ENCODE assay signal across 25 cellular contexts in the genomic region with DNA sequence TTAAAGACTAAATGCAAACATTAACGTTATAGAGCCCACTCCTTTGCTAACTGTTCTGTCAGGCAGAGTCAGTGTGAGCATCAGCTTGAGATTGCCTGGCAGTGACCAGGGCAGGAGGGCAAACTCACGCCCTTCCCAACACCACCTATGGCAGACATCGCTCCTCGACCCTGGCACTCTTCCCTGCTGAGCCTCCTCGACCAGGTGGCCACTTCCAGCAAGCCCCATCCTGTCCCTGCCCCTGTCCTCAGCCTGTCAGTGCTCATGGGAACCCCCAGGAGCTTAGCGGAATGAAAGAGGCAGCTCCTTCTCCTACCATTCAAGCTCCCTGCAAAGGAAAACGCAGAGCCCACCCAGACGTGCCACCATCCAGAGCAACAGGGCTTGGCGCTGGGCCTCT. TPM values are rescaled to one million over a fixed set of nuclear protein-coding genes. Genes with fewer than 3 reads are reported as not detected.
DNase-seq lines count a peak whose midpoint lies in the region; ATAC-seq and TF ChIP-seq lines count a peak whose summit lies in the region.
"Had no signal": no experiment of that assay in that cellular context is flagged by ENCODE, and none has a peak within 500 bp of the region (broad histone marks: within the 10 kb centered on the region; RNA-seq: fewer than 3 reads in every experiment).

No MANE protein-coding gene starts in this region.

- no peaks in the 10 kb centered on the region for H3K27me3 Mint-ChIP-seq in activated CD8-positive, alpha-beta memory T cell treated with anti-CD3 and anti-CD28 coated beads, Interleukin-2, amount 10 ng/mL, durations not matched to agents 7 days and 5 days
- H3K27me3 Mint-ChIP-seq in dendritic cell treated with granulocyte-macrophage colony-stimulating factor and Interleukin-4, amounts not matched to agents 40 ng/mL and 50 ng/mL, for 4 days = no peaks in the 10 kb centered on the region
- H3K27me3 Mint-ChIP-seq: activated B cell treated with CpG ODN at 0.5 μM for 24 hours had no signal

- H3K36me3 Mint-ChIP-seq in activated CD8-positive, alpha-beta memory T cell treated with anti-CD3 and anti-CD28 coated beads, Interleukin-2, amount 10 ng/mL, durations not matched to agents 7 days and 5 days = peaks cover 42% of the 10 kb centered on the region
- H3K36me3 Mint-ChIP-seq in dendritic cell treated with granulocyte-macrophage colony-stimulating factor and Interleukin-4, amounts not matched to agents 40 ng/mL and 50 ng/mL, for 4 days (ENCODE audit: low read depth) = peaks cover 100% of the 10 kb centered on the region

- TF ChIP-seq CTCF in RWPE1 (conservative IDR thresholded peaks at IDR 0.05; ENCODE audit: low read depth) = no peak

- H3K27ac Mint-ChIP-seq in activated CD8-positive, alpha-beta memory T cell treated with anti-CD3 and anti-CD28 coated beads, Interleukin-2, amount 10 ng/mL, durations not matched to agents 7 days and 5 days = peak overlapping the region; percentile 57
- peak overlapping the region; percentile 43 for H3K27ac Mint-ChIP-seq in dendritic cell treated with granulocyte-macrophage colony-stimulating factor and Interleukin-4, amounts not matched to agents 40 ng/mL and 50 ng/mL, for 4 days

- no peaks in the 10 kb centered on the region for H3K4me1 ChIP-seq in neuronal stem cell (ENCODE audit: control insufficient read depth in 2 of 2, insufficient read depth in 1 of 2, low read depth in 1 of 2, low read length in 2 of 2)

- peak overlapping the region; percentile 15 for H3K27ac ChIP-seq in RWPE1
- no peak overlapping the region for H3K27ac ChIP-seq in neuronal stem cell (replicated peaks; ENCODE audit: low read length)
- H3K27ac ChIP-seq: gastroesophageal sphincter, thoracic aorta had no signal

- no peak overlapping the region for H4K8ac ChIP-seq in neuronal stem cell (ENCODE audit: low read depth, low read length)

- H3K14ac ChIP-seq in neuronal stem cell (ENCODE audit: low read length) = no peak overlapping the region

- H2BK15ac ChIP-seq in neuronal stem cell (ENCODE audit: low read length) = no peak overlapping the region

- H3K23ac ChIP-seq in neuronal stem cell (ENCODE audit: low read depth, low read length, poor library complexity) = peak overlapping the region; percentile 5

- H3K9ac ChIP-seq in neuronal stem cell (ENCODE audit: low read depth, low read length, poor library complexity) = no peak overlapping the region

- H3K4ac ChIP-seq in neuronal stem cell (ENCODE audit: low read length) = no peak overlapping the region

- no peak overlapping the region for H2AK5ac ChIP-seq in neuronal stem cell (ENCODE audit: low read depth, low read length)

- H3K9me3 Mint-ChIP-seq in activated CD8-positive, alpha-beta memory T cell treated with anti-CD3 and anti-CD28 coated beads, Interleukin-2, amount 10 ng/mL, durations not matched to agents 7 days and 5 days (ENCODE audit: low read depth) = no peaks in the 10 kb centered on the region
- no peaks in the 10 kb centered on the region for H3K9me3 Mint-ChIP-seq in dendritic cell treated with granulocyte-macrophage colony-stimulating factor and Interleukin-4, amounts not matched to agents 40 ng/mL and 50 ng/mL, for 4 days
- H3K9me3 Mint-ChIP-seq: activated B cell treated with CpG ODN at 0.5 μM for 24 hours had no signal

- H3K4me2 ChIP-seq in neuronal stem cell (ENCODE audit: insufficient read depth, low read length, poor library complexity, severe bottlenecking) = no peak overlapping the region

- no peak overlapping the region for H2BK120ac ChIP-seq in neuronal stem cell (ENCODE audit: low read depth, low read length)

- no peak overlapping the region for H2BK5ac ChIP-seq in neuronal stem cell (ENCODE audit: low read length)

- intact Hi-C loops in dendritic cell treated with granulocyte-macrophage colony-stimulating factor and Interleukin-4, amounts not matched to agents 40 ng/mL and 50 ng/mL, for 4 days (cut with micrococcal nuclease) = no loop called here

- no peaks in the 10 kb centered on the region for H3K79me1 ChIP-seq in neuronal stem cell (ENCODE audit: low read depth, low read length)

- H2BK12ac ChIP-seq in neuronal stem cell (ENCODE audit: low read length) = no peak overlapping the region

- H3K4me1 Mint-ChIP-seq in activated CD8-positive, alpha-beta memory T cell treated with anti-CD3 and anti-CD28 coated beads, Interleukin-2, amount 10 ng/mL, durations not matched to agents 7 days and 5 days = peaks cover 69% of the 10 kb centered on the region
- peaks cover 77% of the 10 kb centered on the region for H3K4me1 Mint-ChIP-seq in dendritic cell treated with granulocyte-macrophage colony-stimulating factor and Interleukin-4, amounts not matched to agents 40 ng/mL and 50 ng/mL, for 4 days (ENCODE audit: low read depth)

- ATAC-seq in activated CD8-positive, alpha-beta memory T cell treated with anti-CD3 and anti-CD28 coated beads, Interleukin-2, amount 10 ng/mL, durations not matched to agents 7 days and 5 days = no peak
- ATAC-seq: esophagus mucosa, gastroesophageal sphincter had no signal

- H3K27me3 ChIP-seq in neuronal stem cell (ENCODE audit: control insufficient read depth in 3 of 3, insufficient read depth in 3 of 3, low read depth in 1 of 3, low read length in 3 of 3) = no peaks in the 10 kb centered on the region
- H3K27me3 ChIP-seq: dorsolateral prefrontal cortex, gastroesophageal sphincter had no signal

- no peak overlapping the region for H3K4me3 Mint-ChIP-seq in activated CD8-positive, alpha-beta memory T cell treated with anti-CD3 and anti-CD28 coated beads, Interleukin-2, amount 10 ng/mL, durations not matched to agents 7 days and 5 days
- no peak overlapping the region for H3K4me3 Mint-ChIP-seq in dendritic cell treated with granulocyte-macrophage colony-stimulating factor and Interleukin-4, amounts not matched to agents 40 ng/mL and 50 ng/mL, for 4 days
- H3K4me3 Mint-ChIP-seq: activated B cell treated with CpG ODN at 0.5 μM for 24 hours had no signal

- H3K36me3 ChIP-seq in neuronal stem cell (replicated peaks in 1 of 2; ENCODE audit: control insufficient read depth in 2 of 2, insufficient read depth in 2 of 2, low read length in 2 of 2) = peaks cover 17 to 75% of the 10 kb centered on the region in 2 donors

- CTCF ChIA-PET in activated CD8-positive, alpha-beta memory T cell treated with anti-CD3 and anti-CD28 coated beads, Interleukin-2, amount 10 ng/mL, durations not matched to agents 7 days and 5 days (lab: Charles Lee) = interaction anchor here (1.0 to 8.2 kb wide), 2 partner anchors 48 to 151 kb away, joined by 3 to 208 read pairs; partner anchors contain the start of gene RAPGEF1
- CTCF ChIA-PET in RWPE1 (lab: Yijun Ruan, JAX) = interaction anchor here (0.6 to 2.8 kb wide), 3 partner anchors 153 to 649 kb away, joined by 3 to 22 read pairs (median 3); partner anchors contain the start of gene RAPGEF1

- H2AFZ ChIP-seq in neuronal stem cell (ENCODE audit: low read length) = no peak overlapping the region

- no peak overlapping the region for H3K18ac ChIP-seq in neuronal stem cell (ENCODE audit: low read length)

- H3K9me3 ChIP-seq in neuronal stem cell (replicated peaks in 1 of 2; ENCODE audit: control insufficient read depth in 2 of 2, insufficient read depth in 1 of 2, low read depth in 1 of 2, low read length in 2 of 2) = no peaks in the 10 kb centered on the region
- H3K9me3 ChIP-seq: gastroesophageal sphincter, thoracic aorta had no signal

- no CpG with 5 or more reads among the region's 9 CpGs for WGBS in neuronal stem cell (ENCODE audit: extremely low coverage in 2 of 2, insufficient read length in 2 of 2, insufficient replicate concordance in 1 of 2), 2 donors

- H3K4me3 ChIP-seq in neuronal stem cell (ENCODE audit: low read length in 2 of 2) = no peak overlapping the region
- H3K4me3 ChIP-seq: dorsolateral prefrontal cortex, gastroesophageal sphincter, thoracic aorta had no signal

- DNase-seq in activated CD8-positive, alpha-beta memory T cell treated with anti-CD3 and anti-CD28 coated beads, Interleukin-2, amount 10 ng/mL, durations not matched to agents 7 days and 5 days = no peak
- no peak for DNase-seq in activated CD8-positive, alpha-beta memory T cell treated with anti-CD3 and anti-CD28 coated beads, Interleukin-2, amount 50 U/mL, for 4 hours
- DNase-seq in RWPE1 (ENCODE audit: low spot score) (no peak), neuronal stem cell (ENCODE audit: low spot score) (no peak), CD1c-positive myeloid dendritic cell (ENCODE audit: extremely low spot score) (no peak), hepatic stellate cell (ENCODE audit: low spot score) (no peak), dermis blood vessel endothelial cell (no peak)
- DNase-seq: activated B cell treated with CpG ODN at 0.5 μM for 24 hours; activated CD8-positive, alpha-beta memory T cell treated with anti-CD3 and anti-CD28 coated beads, Interleukin-2, amount 50 U/mL, for 48 hours; C1 segment of cervical spinal cord; DMS79; dorsolateral prefrontal cortex; left cardiac atrium; mesendoderm; NCI-H1105 treated with DMSO at 0.1 percent for 48 hours; NCI-H2107; NCI-H526; SHP77 had no signal

- POLR2A ChIA-PET in RWPE1 (lab: Yijun Ruan, JAX; ENCODE audit: low non-redundant PET) = interaction anchor here (1.0 kb wide), 1 partner anchor 127 kb away, joined by 5 read pairs; no protein-coding TSS in a partner anchor

- H4K91ac ChIP-seq in neuronal stem cell (ENCODE audit: low read depth, low read length, poor library complexity) = no peak overlapping the region

RNA-seq across cellular contexts. Expression of gene PRRT1B, which starts 42.0 kb away (rescaled TPM):
- total RNA-seq in activated CD8-positive, alpha-beta memory T cell treated with anti-CD3 and anti-CD28 coated beads, Interleukin-2, amount 10 ng/mL, durations not matched to agents 7 days and 5 days = not detected
- polyA plus RNA-seq in neuronal stem cell (2013, experiment 1 of 2) = not detected
- polyA plus RNA-seq in neuronal stem cell (2013, experiment 2 of 2) = not detected
- total RNA-seq in dermis blood vessel endothelial cell = not detected in 2 replicates
- total RNA-seq: activated B cell treated with CpG ODN at 0.5 μM for 24 hours, bronchial epithelial cell, esophagus mucosa, gastroesophageal sphincter, left cardiac atrium, OCI-LY7, thoracic aorta had no signal
- polyA plus RNA-seq: neural cell had no signal

RNA-seq across cellular contexts. Expression of gene UCK1, which starts 56.3 kb away (rescaled TPM):
- 10 to 100 TPM; 26.1 to 29.6 TPM for total RNA-seq in activated CD8-positive, alpha-beta memory T cell treated with anti-CD3 and anti-CD28 coated beads, Interleukin-2, amount 10 ng/mL, durations not matched to agents 7 days and 5 days
- polyA plus RNA-seq in neuronal stem cell (2013, experiment 1 of 2) = 24.3 TPM
- 26.2 TPM for polyA plus RNA-seq in neuronal stem cell (2013, experiment 2 of 2)
- 16.0 and 20.5 TPM in 2 replicates for total RNA-seq in dermis blood vessel endothelial cell
